8 cellular contexts compared by ENCODE assay signal in genomic region chr3:40452876-40453730, GRCh38. TPM values are rescaled to one million over a fixed set of nuclear protein-coding genes. Genes with fewer than 3 reads are reported as not detected.
DNase-seq lines count a peak whose midpoint lies in the region; ATAC-seq lines count a peak whose summit lies in the region.

No MANE protein-coding gene starts in this region.

- peak; percentile 93 for ATAC-seq in GM21360 (IDR thresholded peaks at IDR 0.05; ENCODE audit: unreplicated experiment)

- no peaks in the 10 kb centered on the region for H3K9me3 ChIP-seq in effector memory CD4-positive, alpha-beta T cell (ENCODE audit: control insufficient read depth, low read length)

- H3K4me1 ChIP-seq in effector memory CD4-positive, alpha-beta T cell (ENCODE audit: control insufficient read depth, insufficient read depth, low read length, poor library complexity, severe bottlenecking), result peaks cover 10% of the 10 kb centered on the region

- peak overlapping the region; percentile 79 for H3K4me3 ChIP-seq in effector memory CD4-positive, alpha-beta T cell (ENCODE audit: insufficient read depth, low read depth, low read length, poor library complexity, severe bottlenecking)

- H3K27me3 ChIP-seq in effector memory CD4-positive, alpha-beta T cell (replicated peaks; ENCODE audit: control insufficient read depth, insufficient read depth, low read length, poor library complexity, severe bottlenecking), result no peaks in the 10 kb centered on the region

- peak; percentile 99 for DNase-seq in COLO829 (ENCODE audit: low spot score)
- DNase-seq in HT-29 (ENCODE audit: low spot score), result peak; percentile 93
- peak; percentile 94 for DNase-seq in NK-92 treated with Interleukin-12 subunit alpha and Interleukin-12 subunit beta, amount 100 ng/mL, for 24 hours (lab: John Stamatoyannopoulos, UW)
- peak; percentile 88 to 94 for DNase-seq in activated CD8-positive, alpha-beta memory T cell treated with anti-CD3 and anti-CD28 coated beads for 4 hours (ENCODE audit: low read depth in 2 of 2)
- peak; percentile 90 to 95 (median 95) for DNase-seq in effector memory CD4-positive, alpha-beta T cell
- DNase-seq in lung microvascular endothelial cell (ENCODE audit: low read depth in 2 of 2), result peak; percentile 99
- peak; percentile 83 to 91 (median 89) for DNase-seq in stimulated activated CD4-positive, alpha-beta T cell treated with anti-CD3 and anti-CD28 coated beads, TNF-alpha, amount 100 ng/mL, for 4 hours (ENCODE audit: low read depth in 3 of 3)

- H3K36me3 ChIP-seq in effector memory CD4-positive, alpha-beta T cell (ENCODE audit: control insufficient read depth, insufficient read depth, low read length), result no peaks in the 10 kb centered on the region

- peak overlapping the region; percentile 95 for H3K27ac ChIP-seq in effector memory CD4-positive, alpha-beta T cell (ENCODE audit: insufficient read depth, low read length, poor library complexity, severe bottlenecking)

RNA-seq across cellular contexts. Expression of gene RPL14, which starts 4.0 kb away (rescaled TPM):
- total RNA-seq in HT-29 (2014; rRNA removed; shearing (Covaris generic)), result 332 and 345 TPM in 2 replicates
- 277 and 317 TPM in 2 replicates for total RNA-seq in lung microvascular endothelial cell

RNA-seq across cellular contexts. Expression of gene ZNF619, which starts 23.8 kb away (rescaled TPM):
- 0.81 and 1.4 TPM in 2 replicates for total RNA-seq in HT-29 (2014; rRNA removed; shearing (Covaris generic))
- 4.4 and 5.8 TPM in 2 replicates for total RNA-seq in lung microvascular endothelial cell

RNA-seq across cellular contexts. Expression of gene ZNF620, which starts 52.7 kb away (rescaled TPM):
- total RNA-seq in HT-29 (2014; rRNA removed; shearing (Covaris generic)), result 2.1 and 2.8 TPM in 2 replicates
- total RNA-seq in lung microvascular endothelial cell, result 3.5 and 6.5 TPM in 2 replicates

Comparison
In these comparisons a context has a peak if more than half of its experiments do, and no peak if none do; other contexts are left out.
1. Peak in every context shown above with its lines: DNase-seq, ATAC-seq, H3K4me3 ChIP-seq and H3K27ac ChIP-seq.